In genomic region chrX:69045616-69046345, GRCh38 we compare ENCODE assay signal across 20 cellular contexts.
"Had no signal": no experiment of that assay in that cellular context is flagged by ENCODE, and none has a peak within 500 bp of the region (broad histone marks: within the 10 kb centered on the region; RNA-seq: fewer than 3 reads in every experiment).

No MANE protein-coding gene starts in this region.

- H3K4me2 ChIP-seq: smooth muscle cell had no signal

- H3K36me3 ChIP-seq: ascending aorta, heart right ventricle, lower lobe of right lung, ovary, right lobe of liver, stomach, suprapubic skin, transverse colon had no signal

- H3K4me3 ChIP-seq: ascending aorta, heart right ventricle, lower lobe of right lung, ovary, right lobe of liver, smooth muscle cell, stomach, suprapubic skin, transverse colon had no signal

- H3K27ac ChIP-seq: ascending aorta, heart right ventricle, lower lobe of right lung, ovary, right lobe of liver, stomach, suprapubic skin, transverse colon had no signal

- H3K9me3 ChIP-seq: ascending aorta, lower lobe of right lung, ovary, right lobe of liver, suprapubic skin, transverse colon had no signal

- H3K4me1 ChIP-seq: ascending aorta, heart right ventricle, lower lobe of right lung, right lobe of liver, stomach, suprapubic skin, transverse colon had no signal

- DNase-seq: activated CD4-positive, alpha-beta T cell treated with anti-CD3 and anti-CD28 coated beads for 1 hour; activated CD4-positive, alpha-beta T cell treated with anti-CD3 and anti-CD28 coated beads, Interleukin-2, amount 50 U/mL, for 1 hour; activated gamma-delta T cell treated with Interleukin-2 at 50 U/mL for 16 hours; activated T-cell treated with anti-CD3 and anti-CD28 coated beads, Interleukin-2, amount 50 U/mL, for 1 hour; heart right ventricle; kidney; lower lobe of right lung; midbrain; ovary; right lobe of liver; stimulated activated CD4-positive, alpha-beta T cell treated with anti-CD3 and anti-CD28 coated beads, Interleukin-15, amount 100 ng/mL, for 24 hours; stomach; T-helper 1 cell; transverse colon had no signal

- ATAC-seq: activated naive CD4-positive, alpha-beta T cell treated with anti-CD3 and anti-CD28 coated beads, Interleukin-2, amount 50 U/mL, for 72 hours; heart right ventricle; lower lobe of right lung; natural killer cell treated with Interleukin-12 subunit alpha and Interleukin-12 subunit beta and Interleukin-15 and Interleukin-18, amount 100 ng/mL, for 72 hours; right lobe of liver; stimulated activated memory B cell treated with anti-CD40 and anti-IgM and Interleukin-4, amounts not matched to agents 10 μg/mL and 1 μg/mL and 100 μg/mL, for 72 hours had no signal

- H3K27me3 ChIP-seq: ascending aorta, ovary, right lobe of liver, suprapubic skin, transverse colon had no signal
